Comparison of ENCODE assay signal across 19 cellular contexts in genomic region chr6:129653746-129654145, GRCh38. TPM values are rescaled to one million over a fixed set of nuclear protein-coding genes. Genes with fewer than 3 reads are reported as not detected.
A peak's percentile ranks its signal among the peaks of the same experiment; 100 is the strongest.
DNase-seq lines count a peak whose midpoint lies in the region; ATAC-seq and TF ChIP-seq lines count a peak whose summit lies in the region.
"Had no signal": no experiment of that assay in that cellular context is flagged by ENCODE, and none has a peak within 500 bp of the region (broad histone marks: within the 10 kb centered on the region; RNA-seq: fewer than 3 reads in every experiment).

No MANE protein-coding gene starts in this region.

- peaks cover 51% of the 10 kb centered on the region for H3K36me3 Mint-ChIP-seq in Calu3 (ENCODE audit: insufficient read depth, unreplicated experiment)
- H3K36me3 Mint-ChIP-seq in dendritic cell treated with granulocyte-macrophage colony-stimulating factor and Interleukin-4, amounts not matched to agents 40 ng/mL and 50 ng/mL, for 4 days (ENCODE audit: low read depth): peaks cover 74% of the 10 kb centered on the region

- H3K9me3 ChIP-seq in IMR-90 (ENCODE audit: control insufficient read depth, insufficient read depth, low read length): no peaks in the 10 kb centered on the region
- no peaks in the 10 kb centered on the region for H3K9me3 ChIP-seq in osteoblast (ENCODE audit: low read depth, low read length)
- H3K9me3 ChIP-seq: BE2C had no signal

- H3K18ac ChIP-seq in IMR-90 (ENCODE audit: low read depth, low read length): no peak overlapping the region

- H2AK9ac ChIP-seq in IMR-90 (replicated peaks; ENCODE audit: low read depth, low read length, poor library complexity): no peak overlapping the region

- POLR2A ChIA-PET in IMR-90 (lab: Charles Lee; ENCODE audit: unreplicated experiment): no interaction called here

- no peak overlapping the region for H3K4me3 Mint-ChIP-seq in Calu3 (ENCODE audit: low read depth, unreplicated experiment)
- H3K4me3 Mint-ChIP-seq in dendritic cell treated with granulocyte-macrophage colony-stimulating factor and Interleukin-4, amounts not matched to agents 40 ng/mL and 50 ng/mL, for 4 days: no peak overlapping the region
- H3K4me3 Mint-ChIP-seq: GM23338 had no signal

- H4K5ac ChIP-seq in IMR-90 (ENCODE audit: low read depth, low read length): no peak overlapping the region; the same call in 1 of the 2 replicates

- peak overlapping the region; percentile 48; the same call in 1 of the 2 replicates for H3K14ac ChIP-seq in IMR-90 (replicated peaks; ENCODE audit: low read depth, low read length)

- H3K4me3 ChIP-seq in IMR-90 (ENCODE audit: insufficient read depth, low read depth, low read length): no peak overlapping the region
- no peak overlapping the region for H3K4me3 ChIP-seq in osteoblast (ENCODE audit: insufficient read depth, low read length)
- H3K4me3 ChIP-seq: GM23338, HAP-1, SK-N-MC had no signal

- H3K27me3 Mint-ChIP-seq in Calu3 (ENCODE audit: unreplicated experiment): no peaks in the 10 kb centered on the region
- no peaks in the 10 kb centered on the region for H3K27me3 Mint-ChIP-seq in dendritic cell treated with granulocyte-macrophage colony-stimulating factor and Interleukin-4, amounts not matched to agents 40 ng/mL and 50 ng/mL, for 4 days

- H3K27me3 ChIP-seq in IMR-90 (ENCODE audit: control insufficient read depth, insufficient read depth, low read length): no peaks in the 10 kb centered on the region
- H3K27me3 ChIP-seq in osteoblast (ENCODE audit: insufficient read depth, low read length): no peaks in the 10 kb centered on the region
- H3K27me3 ChIP-seq: BE2C had no signal

- peaks cover 3% of the 10 kb centered on the region for H3K9me3 Mint-ChIP-seq in Calu3 (ENCODE audit: low read depth, unreplicated experiment)
- H3K9me3 Mint-ChIP-seq in dendritic cell treated with granulocyte-macrophage colony-stimulating factor and Interleukin-4, amounts not matched to agents 40 ng/mL and 50 ng/mL, for 4 days: peaks cover 8% of the 10 kb centered on the region
- H3K9me3 Mint-ChIP-seq: GM23338 had no signal

- WGBS in IMR-90 (ENCODE audit: extremely low coverage in 2 of 2, insufficient read length in 1 of 2), 2 experiments: no CpG with 5 or more reads among the region's 2 CpGs

- H2BK120ac ChIP-seq in IMR-90 (ENCODE audit: low read depth, low read length): no peak overlapping the region

- peaks cover 5% of the 10 kb centered on the region; the same call in 1 of the 2 replicates for H3K9me1 ChIP-seq in IMR-90 (ENCODE audit: insufficient read depth, low read length)

- CTCF ChIA-PET in Calu3 (lab: Charles Lee) (interaction anchor here (0.7 to 1.0 kb wide), 3 partner anchors 19 to 46 kb away, joined by 3 to 5 read pairs (median 3); no protein-coding TSS in a partner anchor), IMR-90 (lab: Yijun Ruan, JAX) (interaction anchor here (0.6 kb wide), 1 partner anchor 22 kb away, joined by 3 read pairs; no protein-coding TSS in a partner anchor)

- H3K4me2 ChIP-seq in IMR-90 (ENCODE audit: low read depth, low read length) (no peak overlapping the region), osteoblast (ENCODE audit: insufficient read depth, low read length) (no peak overlapping the region)
- H3K4me2 ChIP-seq: GM23338 had no signal

- H2AFZ ChIP-seq in IMR-90 (replicated peaks; ENCODE audit: low read length, poor library complexity): no peak overlapping the region
- no peak overlapping the region for H2AFZ ChIP-seq in osteoblast (ENCODE audit: low read length)
- H2AFZ ChIP-seq: GM23338 had no signal

- no peak overlapping the region for H3K9ac ChIP-seq in IMR-90 (ENCODE audit: low read depth, low read length)

- H3K4ac ChIP-seq in IMR-90 (ENCODE audit: low read depth, low read length): no peak overlapping the region

- H2AK5ac ChIP-seq in IMR-90 (ENCODE audit: low read depth, low read length): 0 out of 2 replicates have a peak overlapping the region, but pooled peaks have one; percentile 24

- H3K56ac ChIP-seq in IMR-90 (ENCODE audit: extremely low read depth, insufficient read depth, low read length): no peak overlapping the region

- H2BK15ac ChIP-seq in IMR-90 (ENCODE audit: low read depth, low read length): no peak overlapping the region

- TF ChIP-seq RAD21 in IMR-90 (IDR thresholded peaks at IDR 0.05; ENCODE audit: low read length): no peak

- DNase-seq in Calu3 (no peak), IMR-90 (no peak), osteoblast (ENCODE audit: insufficient read length, low spot score, missing footprints) (no peak), NCI-H187 treated with DMSO at 0.1 percent for 48 hours (lab: John Stamatoyannopoulos, UW) (no peak), RKO (ENCODE audit: low spot score) (no peak), hepatic stellate cell (ENCODE audit: low spot score) (no peak), NCI-H526 treated with DMSO at 0.1 percent for 48 hours (lab: John Stamatoyannopoulos, UW) (no peak)
- DNase-seq: BE2C, DMS79, NCI-H1105, NCI-H1694, NCI-H446, NCI-H526, RPMI8226, SHP77 treated with DMSO at 0.1 percent for 48 hours had no signal

- H2BK20ac ChIP-seq in IMR-90 (ENCODE audit: low read depth, low read length): no peak overlapping the region

- H4K8ac ChIP-seq in IMR-90 (ENCODE audit: low read depth in 2 of 2, low read length in 2 of 2): 0 out of 4 replicates have a peak overlapping the region, but pooled peaks of 1 of the 2 experiments have one; percentile 69

- BruUV-seq in Calu3 (replicated peaks; lab: Mats Ljungman, UMichigan): no TSS peak
- no TSS peak for BruUV-seq in IMR-90 (replicated peaks; lab: Mats Ljungman, UMichigan)

- peaks cover 29 to 39% of the 10 kb centered on the region in 2 experiments for H3K79me1 ChIP-seq in IMR-90 (ENCODE audit: low read depth in 1 of 2, low read length in 2 of 2)

- in situ Hi-C loops in IMR-90 (cut with MboI; ENCODE audit: low sequenced_read_pairs): no loop called here

- H3K27ac ChIP-seq in IMR-90 (ENCODE audit: insufficient read depth, low read length) (no peak overlapping the region), osteoblast (ENCODE audit: low read depth, low read length) (peak overlapping the region; percentile 20)
- H3K27ac ChIP-seq: SK-N-MC had no signal

- dilution Hi-C loops in IMR-90 (cut with HindIII; ENCODE audit: low sequenced_read_pairs, unreplicated experiment): no loop called here

- no peak overlapping the region for H4K91ac ChIP-seq in IMR-90 (ENCODE audit: insufficient read depth, low read depth, low read length)

- H3K4me1 Mint-ChIP-seq in Calu3 (ENCODE audit: low read depth, unreplicated experiment): peaks cover 81% of the 10 kb centered on the region
- peaks cover 72% of the 10 kb centered on the region for H3K4me1 Mint-ChIP-seq in dendritic cell treated with granulocyte-macrophage colony-stimulating factor and Interleukin-4, amounts not matched to agents 40 ng/mL and 50 ng/mL, for 4 days (ENCODE audit: low read depth)

- H3K27ac Mint-ChIP-seq in Calu3 (ENCODE audit: unreplicated experiment): peak overlapping the region; percentile 85
- peak overlapping the region; percentile 84 for H3K27ac Mint-ChIP-seq in dendritic cell treated with granulocyte-macrophage colony-stimulating factor and Interleukin-4, amounts not matched to agents 40 ng/mL and 50 ng/mL, for 4 days
- H3K27ac Mint-ChIP-seq: GM23338 had no signal

- intact Hi-C loops in Calu3 (cut with micrococcal nuclease; ENCODE audit: unreplicated experiment) (no loop called here), IMR-90 (cut with micrococcal nuclease) (no loop called here)
- intact Hi-C loops in dendritic cell treated with granulocyte-macrophage colony-stimulating factor and Interleukin-4, amounts not matched to agents 40 ng/mL and 50 ng/mL, for 4 days (cut with micrococcal nuclease): no loop called here

- ATAC-seq in IMR-90 (ENCODE audit: low read depth): no peak
- ATAC-seq: GM23338 had no signal

- no peaks in the 10 kb centered on the region for H3K36me3 ChIP-seq in IMR-90 (ENCODE audit: control insufficient read depth, insufficient read depth, low read length)
- H3K36me3 ChIP-seq in osteoblast (ENCODE audit: insufficient read depth, low read length): no peaks in the 10 kb centered on the region
- H3K36me3 ChIP-seq: BE2C, HAP-1 had no signal

- no peak overlapping the region for H2BK5ac ChIP-seq in IMR-90 (ENCODE audit: low read depth, low read length, poor library complexity, severe bottlenecking)

- H3K79me2 ChIP-seq in osteoblast (ENCODE audit: insufficient read depth, low read length): peaks cover 90% of the 10 kb centered on the region

- H4K20me1 ChIP-seq in IMR-90 (ENCODE audit: insufficient read depth, low read length): no peaks in the 10 kb centered on the region
- H4K20me1 ChIP-seq in osteoblast (ENCODE audit: insufficient read depth, low read length): no peaks in the 10 kb centered on the region

- TF ChIP-seq POLR2A in IMR-90 (IDR thresholded peaks at IDR 0.05; ENCODE audit: low read depth, low read length): no peak

- peaks cover 5% of the 10 kb centered on the region for H3K4me1 ChIP-seq in IMR-90 (ENCODE audit: control insufficient read depth, insufficient read depth, low read length)
- H3K4me1 ChIP-seq in osteoblast (ENCODE audit: insufficient read depth, low read length): peaks cover 13% of the 10 kb centered on the region
- H3K4me1 ChIP-seq: BE2C had no signal

- TF ChIP-seq CTCF in Calu3 (IDR thresholded peaks at IDR 0.05; ENCODE audit: unreplicated experiment) (no peak), IMR-90 (conservative IDR thresholded peaks at IDR 0.05; ENCODE audit: low read depth, low read length) (no peak), osteoblast (IDR thresholded peaks at IDR 0.05; ENCODE audit: extremely low read depth, low read depth, low read length) (no peak)

- 0 out of 2 replicates have a peak overlapping the region, but pooled peaks have one; percentile 54 for H3K23ac ChIP-seq in IMR-90 (ENCODE audit: low read depth, low read length)

TF ChIP-seq in IMR-90, 13 proteins besides CTCF, POLR2A, EP300 and RAD21 (continues in another document):
- TF ChIP-seq ELK1 (IDR thresholded peaks at IDR 0.05; ENCODE audit: borderline replicate concordance, low read depth, low read length): no peak
- TF ChIP-seq NFE2L2 (IDR thresholded peaks at IDR 0.05; ENCODE audit: low read depth, low read length): no peak
- no peak for TF ChIP-seq MAFK (IDR thresholded peaks at IDR 0.05; ENCODE audit: low read depth, low read length)
- no peak for TF ChIP-seq CHD1 (IDR thresholded peaks at IDR 0.05; ENCODE audit: low read depth, low read length)

RNA-seq across cellular contexts. Expression of gene ARHGAP18, which starts 56.2 kb away (rescaled TPM):
- 64.5 and 65.6 TPM in 2 replicates for total RNA-seq in Calu3 (2022)
- 17.0 and 25.0 TPM in 2 replicates for total RNA-seq in IMR-90 (2012; rRNA removed)
- polyA plus RNA-seq in IMR-90 (2012; rRNA removed): 5.0 and 6.2 TPM in 2 replicates
- 1.0 and 1.2 TPM in 2 replicates for polyA plus RNA-seq in IMR-90 (2012; cell fraction: cytosol; rRNA removed)
- polyA plus RNA-seq in IMR-90 (2012; cell fraction: nucleus; rRNA removed; ENCODE audit: low replicate concordance): 0.46 and 3.5 TPM in 2 replicates
- 16.8 and 21.0 TPM in 2 replicates for total RNA-seq in osteoblast
